In genomic region chrX:18985186-18985435, GRCh38 we compare ENCODE assay signal across 8 cellular contexts. TPM values are rescaled to one million over a fixed set of nuclear protein-coding genes. Genes with fewer than 3 reads are reported as not detected.
A peak's percentile ranks its signal among the peaks of the same experiment; 100 is the strongest.
DNase-seq lines count a peak whose midpoint lies in the region; ATAC-seq and TF ChIP-seq lines count a peak whose summit lies in the region.

No MANE protein-coding gene starts in this region.

- no peak for TF ChIP-seq CTCF in body of pancreas (IDR thresholded peaks at IDR 0.05)

- H3K36me3 ChIP-seq in BLaER1 (no peaks in the 10 kb centered on the region), body of pancreas (replicated peaks in 1 of 2; ENCODE audit: insufficient read depth in 1 of 2, low read depth in 2 of 2) (no peaks in the 10 kb centered on the region), mucosa of stomach (ENCODE audit: control insufficient read depth, insufficient read depth, low read length) (no peaks in the 10 kb centered on the region)

- no peak for DNase-seq in body of pancreas
- DNase-seq in islet precursor cell: no peak
- DNase-seq in stimulated activated CD4-positive, alpha-beta T cell treated with anti-CD3 and anti-CD28 coated beads, Interleukin-1b, Interleukin-23, amount 100 ng/mL, for 48 hours: no peak
- no peak for DNase-seq in stimulated activated CD4-positive, alpha-beta T cell treated with anti-CD3 and anti-CD28 coated beads, Interleukin-12 subunit alpha, Interleukin-12 subunit beta, amount 100 ng/mL, for 4 hours

- H3K9ac ChIP-seq in BLaER1: peak overlapping the region; percentile 85
- H3K9ac ChIP-seq in mucosa of stomach (ENCODE audit: low read length): peak overlapping the region; percentile 59

- H3K27me3 ChIP-seq in BLaER1: peaks cover 62% of the 10 kb centered on the region
- no peaks in the 10 kb centered on the region for H3K27me3 ChIP-seq in body of pancreas
- H3K27me3 ChIP-seq in mucosa of stomach (ENCODE audit: control insufficient read depth, insufficient read depth, low read length): no peaks in the 10 kb centered on the region

- H3K4me3 ChIP-seq in BLaER1 (peak overlapping the region; percentile 75), body of pancreas (peak overlapping the region in 1 of 2 donors; percentile 39), mucosa of stomach (ENCODE audit: low read length) (peak overlapping the region; percentile 36)

- ATAC-seq in HG03196 (IDR thresholded peaks at IDR 0.05; ENCODE audit: unreplicated experiment) (peak; percentile 2), body of pancreas (no peak), HG03159 (IDR thresholded peaks at IDR 0.05; ENCODE audit: unreplicated experiment) (no peak)

- H3K9me3 ChIP-seq in BLaER1: peaks cover 7% of the 10 kb centered on the region; the same call in 1 of the 2 replicates
- H3K9me3 ChIP-seq in body of pancreas: no peaks in the 10 kb centered on the region
- no peaks in the 10 kb centered on the region for H3K9me3 ChIP-seq in mucosa of stomach (ENCODE audit: control insufficient read depth, low read length)

- TF ChIP-seq POLR2A in body of pancreas (IDR thresholded peaks at IDR 0.05): no peak

- intact Hi-C loops in body of pancreas (cut with DNase I): no loop called here

- H4K20me1 ChIP-seq in BLaER1: peaks cover 29% of the 10 kb centered on the region

- WGBS in body of pancreas, 2 donors: 0 to 1% methylated on average over 3 to 4 of the region's 4 CpGs

- peak overlapping the region; percentile 90 for H3K27ac ChIP-seq in BLaER1
- H3K27ac ChIP-seq in body of pancreas: peak overlapping the region; percentile 82 to 97 (median 92)

- H3K4me1 ChIP-seq in BLaER1 (peaks cover 31% of the 10 kb centered on the region), body of pancreas (peaks cover 30% of the 10 kb centered on the region), mucosa of stomach (ENCODE audit: control insufficient read depth, insufficient read depth, low read length) (peaks cover 14% of the 10 kb centered on the region)

- peak overlapping the region; percentile 61 for H3K4me2 ChIP-seq in BLaER1

RNA-seq across cellular contexts. Expression of gene PHKA2, which starts 1.2 kb away (rescaled TPM):
- total RNA-seq in body of pancreas: 10 to 100 TPM; 21.0 to 37.6 TPM
